Comparison of ENCODE assay signal across 17 cellular contexts in genomic region chr22:35319244-35319985, GRCh38.
"Had no signal": no experiment of that assay in that cellular context is flagged by ENCODE, and none has a peak within 500 bp of the region (broad histone marks: within the 10 kb centered on the region; RNA-seq: fewer than 3 reads in every experiment).

No MANE protein-coding gene starts in this region.

- FAIRE-seq: pancreas, small intestine had no signal

- H3K4me1 Mint-ChIP-seq: neural crest cell had no signal

- H3K27me3 Mint-ChIP-seq: naive thymus-derived CD8-positive, alpha-beta T cell; type B pancreatic cell had no signal

- H3K4me3 Mint-ChIP-seq: naive thymus-derived CD8-positive, alpha-beta T cell; neural crest cell; type B pancreatic cell had no signal

- H3K27ac Mint-ChIP-seq: type B pancreatic cell had no signal

- DNase-seq: cerebellar nuclear complex; colonic mucosa; dermis blood vessel endothelial cell; esophagus squamous epithelium; foreskin keratinocyte; head of caudate nucleus; nucleus accumbens; sigmoid colon; small intestine; stimulated activated CD4-positive, alpha-beta T cell treated with anti-CD3 and anti-CD28 coated beads, Interleukin-2, amount 100 ng/mL, for 48 hours; stimulated activated naive CD4-positive, alpha-beta T cell treated with Interleukin-2 at 50 U/mL for 16 hours; thyroid gland had no signal

- ATAC-seq: foreskin keratinocyte; mucosa of descending colon; naive thymus-derived CD8-positive, alpha-beta T cell; pancreas had no signal

- H3K9me3 Mint-ChIP-seq: naive thymus-derived CD8-positive, alpha-beta T cell; neural crest cell; type B pancreatic cell had no signal
